19 cellular contexts compared by ENCODE assay signal in genomic region chr6:14757414-14757813, GRCh38.
"Had no signal": no experiment of that assay in that cellular context is flagged by ENCODE, and none has a peak within 500 bp of the region (broad histone marks: within the 10 kb centered on the region; RNA-seq: fewer than 3 reads in every experiment).

No MANE protein-coding gene starts in this region.

- H3K9me3 Mint-ChIP-seq: natural killer cell had no signal

- H3K9me3 ChIP-seq: adrenal gland, gastrocnemius medialis, heart right ventricle, SK-N-SH, testis had no signal

- H3K27me3 ChIP-seq: adrenal gland, gastrocnemius medialis, heart right ventricle, testis had no signal

- H3K4me3 Mint-ChIP-seq: natural killer cell, T-cell, type B pancreatic cell had no signal

- H3K36me3 ChIP-seq: adrenal gland, gastrocnemius medialis, heart right ventricle had no signal

- H3K27ac ChIP-seq: adrenal gland, gastrocnemius medialis, parathyroid adenoma, testis had no signal

- H3K4me1 Mint-ChIP-seq: natural killer cell had no signal

- H3K4me3 ChIP-seq: adrenal gland, gastrocnemius medialis, heart right ventricle, testis had no signal

- H3K27ac Mint-ChIP-seq: natural killer cell, T-cell, type B pancreatic cell had no signal

- H3K27me3 Mint-ChIP-seq: type B pancreatic cell had no signal

- ATAC-seq: esophagus mucosa; gastrocnemius medialis; natural killer cell; stimulated activated naive CD8-positive, alpha-beta T cell treated with anti-CD3 and anti-CD28 coated beads, Interleukin-15, Interleukin-2, amounts not matched to agents 100 U/mL and 50 U/mL, for 24 hours; T-cell had no signal

- H3K4me1 ChIP-seq: adrenal gland, gastrocnemius medialis, parathyroid adenoma, testis had no signal

- H3K36me3 Mint-ChIP-seq: natural killer cell, T-cell, type B pancreatic cell had no signal

- DNase-seq: activated effector memory CD4-positive, alpha-beta T cell treated with anti-CD3 and anti-CD28 coated beads, Interleukin-2, amount 50 U/mL, for 16 hours; activated naive CD4-positive, alpha-beta T cell treated with anti-CD3 and anti-CD28 coated beads, Interleukin-2, amount 50 U/mL, for 16 hours; activated T-cell treated with anti-CD3 and anti-CD28 coated beads, Interleukin-2, amount 50 U/mL, for 1 hour; adrenal gland; cerebellar nuclear complex; cortex of kidney; effector CD8-positive, alpha-beta T cell; gastrocnemius medialis; heart right ventricle; natural killer cell; SK-N-SH; stimulated activated CD8-positive, alpha-beta memory T cell treated with anti-CD3 and anti-CD28 coated beads, Interleukin-4, amount 100 ng/mL, for 48 hours; stimulated activated naive CD8-positive, alpha-beta T cell treated with anti-CD3 and anti-CD28 coated beads, Interleukin-15, Interleukin-2, amounts not matched to agents 100 U/mL and 50 U/mL, for 24 hours; T-cell; T1000; testis had no signal
